In the genomic region with DNA sequence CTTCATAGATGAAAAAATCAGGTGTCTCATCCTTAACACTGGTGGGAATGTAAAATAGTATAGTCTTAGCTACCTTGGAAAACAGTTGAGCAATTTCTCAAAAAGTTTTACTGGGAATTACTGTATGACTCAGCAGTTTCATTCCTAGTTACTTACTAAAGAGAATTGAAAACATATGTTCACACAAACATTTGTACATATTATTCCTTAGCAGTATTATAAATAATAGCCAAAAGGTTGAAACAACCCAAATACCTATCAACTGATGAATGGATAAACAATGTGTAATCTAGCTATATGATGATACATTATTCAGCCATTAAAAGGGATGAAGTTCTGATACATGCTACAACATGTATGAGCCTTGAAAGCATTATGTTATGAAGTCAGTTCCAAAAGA, we compare ENCODE assay signal across 19 cellular contexts. TPM values are rescaled to one million over a fixed set of nuclear protein-coding genes. Genes with fewer than 3 reads are reported as not detected.
A peak's percentile ranks its signal among the peaks of the same experiment; 100 is the strongest.
DNase-seq lines count a peak whose midpoint lies in the region; ATAC-seq and TF ChIP-seq lines count a peak whose summit lies in the region.
"Had no signal": no experiment of that assay in that cellular context is flagged by ENCODE, and none has a peak within 500 bp of the region (broad histone marks: within the 10 kb centered on the region; RNA-seq: fewer than 3 reads in every experiment).

No MANE protein-coding gene starts in this region.

- CTCF ChIA-PET in MCF 10A (lab: Yijun Ruan, JAX) = interaction anchor here (0.7 to 1.3 kb wide), 3 partner anchors 12 to 854 kb away, joined by 3 to 4 read pairs (median 4); no protein-coding TSS in a partner anchor

- no peak overlapping the region for H3K9ac ChIP-seq in fibroblast of lung (ENCODE audit: insufficient read depth, low read length)

- ATAC-seq in SK-N-SH treated with all-trans-retinoic acid at 6 μM for 48 hours (peak; percentile 64), GM18909 (IDR thresholded peaks at IDR 0.05; ENCODE audit: poor library complexity, unreplicated experiment) (no peak)
- ATAC-seq in stimulated activated naive CD8-positive, alpha-beta T cell treated with anti-CD3 and anti-CD28 coated beads, Interleukin-15, amount 100 ng/mL, for 72 hours = no peak
- ATAC-seq: activated CD4-positive, alpha-beta T cell treated with anti-CD3 and anti-CD28 coated beads for 36 hours; left lung; stimulated activated naive B cell treated with anti-CD40 and anti-IgM and Interleukin-4, amounts not matched to agents 10 μg/mL and 1 μg/mL and 100 μg/mL, for 72 hours had no signal

- no peak overlapping the region for H2AFZ ChIP-seq in fibroblast of lung (ENCODE audit: low read length)

- H3K36me3 ChIP-seq in breast epithelium = no peaks in the 10 kb centered on the region
- H3K36me3 ChIP-seq in fibroblast of lung (ENCODE audit: control insufficient read depth, insufficient read depth, low read length) = no peaks in the 10 kb centered on the region
- H3K36me3 ChIP-seq: left lung, spleen had no signal

- H3K4me1 ChIP-seq in breast epithelium (no peaks in the 10 kb centered on the region), fibroblast of lung (ENCODE audit: control insufficient read depth, extremely low read depth, insufficient read depth, low read length) (no peaks in the 10 kb centered on the region)
- H3K4me1 ChIP-seq: left lung, spleen had no signal

- H3K36me3 Mint-ChIP-seq in MCF 10A (ENCODE audit: insufficient read depth, unreplicated experiment) = no peaks in the 10 kb centered on the region
- H3K36me3 Mint-ChIP-seq in activated T-helper 2 cell treated with anti-CD3 and anti-CD28 coated beads, Interferon-gamma antibody, Interleukin-2, Interleukin-4, amounts not matched to agents 10 μg/mL and 5 μg/mL and 100 μg/mL, durations not matched to agents 14 hours and 24 hours and 36 hours (ENCODE audit: low read depth) = no peaks in the 10 kb centered on the region
- H3K36me3 Mint-ChIP-seq: activated naive CD8-positive, alpha-beta T cell treated with anti-CD3 and anti-CD28 coated beads for 36 hours; stimulated activated naive B cell treated with anti-CD40 and anti-IgM and Interleukin-4, amounts not matched to agents 10 μg/mL and 1 μg/mL and 100 μg/mL, for 72 hours had no signal

- BruUV-seq in MCF 10A (replicated peaks; lab: Mats Ljungman, UMichigan) = no TSS peak

- no peaks in the 10 kb centered on the region for H4K20me1 ChIP-seq in fibroblast of lung (ENCODE audit: control insufficient read depth, extremely low read depth, insufficient read depth, low read length)

- peaks cover 7% of the 10 kb centered on the region for H3K4me1 Mint-ChIP-seq in MCF 10A (ENCODE audit: insufficient read depth, unreplicated experiment)
- H3K4me1 Mint-ChIP-seq in activated T-helper 2 cell treated with anti-CD3 and anti-CD28 coated beads, Interferon-gamma antibody, Interleukin-2, Interleukin-4, amounts not matched to agents 10 μg/mL and 5 μg/mL and 100 μg/mL, durations not matched to agents 14 hours and 24 hours and 36 hours (ENCODE audit: low read depth) = peaks cover 3% of the 10 kb centered on the region
- H3K4me1 Mint-ChIP-seq in stimulated activated naive CD8-positive, alpha-beta T cell treated with anti-CD3 and anti-CD28 coated beads, Interleukin-15, amount 100 ng/mL, for 72 hours = no peaks in the 10 kb centered on the region
- H3K4me1 Mint-ChIP-seq: activated CD4-positive, alpha-beta T cell treated with anti-CD3 and anti-CD28 coated beads for 36 hours; activated naive CD8-positive, alpha-beta T cell treated with anti-CD3 and anti-CD28 coated beads for 36 hours; stimulated activated naive B cell treated with anti-CD40 and anti-IgM and Interleukin-4, amounts not matched to agents 10 μg/mL and 1 μg/mL and 100 μg/mL, for 72 hours had no signal

- no peak overlapping the region for H3K4me3 Mint-ChIP-seq in MCF 10A (ENCODE audit: unreplicated experiment)
- H3K4me3 Mint-ChIP-seq in activated T-helper 2 cell treated with anti-CD3 and anti-CD28 coated beads, Interferon-gamma antibody, Interleukin-2, Interleukin-4, amounts not matched to agents 10 μg/mL and 5 μg/mL and 100 μg/mL, durations not matched to agents 14 hours and 24 hours and 36 hours (ENCODE audit: low read depth) = no peak overlapping the region
- no peak overlapping the region for H3K4me3 Mint-ChIP-seq in stimulated activated naive CD8-positive, alpha-beta T cell treated with anti-CD3 and anti-CD28 coated beads, Interleukin-15, amount 100 ng/mL, for 72 hours
- H3K4me3 Mint-ChIP-seq: activated CD4-positive, alpha-beta T cell treated with anti-CD3 and anti-CD28 coated beads for 36 hours; activated naive CD8-positive, alpha-beta T cell treated with anti-CD3 and anti-CD28 coated beads for 36 hours; stimulated activated naive B cell treated with anti-CD40 and anti-IgM and Interleukin-4, amounts not matched to agents 10 μg/mL and 1 μg/mL and 100 μg/mL, for 72 hours had no signal

- TF ChIP-seq POLR2A in breast epithelium (IDR thresholded peaks at IDR 0.05) = no peak

- H3K9me3 Mint-ChIP-seq in MCF 10A (ENCODE audit: unreplicated experiment) = peaks cover 11% of the 10 kb centered on the region
- H3K9me3 Mint-ChIP-seq in activated T-helper 2 cell treated with anti-CD3 and anti-CD28 coated beads, Interferon-gamma antibody, Interleukin-2, Interleukin-4, amounts not matched to agents 10 μg/mL and 5 μg/mL and 100 μg/mL, durations not matched to agents 14 hours and 24 hours and 36 hours = no peaks in the 10 kb centered on the region
- H3K9me3 Mint-ChIP-seq in stimulated activated naive CD8-positive, alpha-beta T cell treated with anti-CD3 and anti-CD28 coated beads, Interleukin-15, amount 100 ng/mL, for 72 hours = no peaks in the 10 kb centered on the region
- H3K9me3 Mint-ChIP-seq: activated naive CD8-positive, alpha-beta T cell treated with anti-CD3 and anti-CD28 coated beads for 36 hours had no signal

- no peak overlapping the region for H3K4me3 ChIP-seq in breast epithelium
- H3K4me3 ChIP-seq in fibroblast of lung (replicated peaks in 1 of 4; ENCODE audit: control extremely low read depth in 1 of 4, insufficient read depth in 1 of 4, low read depth in 3 of 4, low read length in 4 of 4) = no peak overlapping the region
- H3K4me3 ChIP-seq: coronary artery, left lung, spleen had no signal

- POLR2A ChIA-PET in MCF 10A (lab: Yijun Ruan, JAX) = interaction anchor here (1.3 kb wide), 1 partner anchor 15 kb away, joined by 3 read pairs; no protein-coding TSS in a partner anchor

- H3K27ac ChIP-seq in breast epithelium (no peak overlapping the region), fibroblast of lung (ENCODE audit: insufficient read depth, low read length) (peak overlapping the region; percentile 46)
- H3K27ac ChIP-seq: 22Rv1, coronary artery, left lung, spleen had no signal

- no peak for TF ChIP-seq CTCF in MCF 10A (IDR thresholded peaks at IDR 0.05; ENCODE audit: unreplicated experiment)
- TF ChIP-seq CTCF in breast epithelium (IDR thresholded peaks at IDR 0.05) = no peak
- TF ChIP-seq CTCF in fibroblast of lung (conservative IDR thresholded peaks at IDR 0.05 in 1 of 2, IDR thresholded peaks at IDR 0.05 in 1 of 2; ENCODE audit: low read depth in 1 of 2, low read length in 2 of 2) = no peak

- H3K27me3 Mint-ChIP-seq in MCF 10A (ENCODE audit: insufficient read depth, unreplicated experiment) = no peaks in the 10 kb centered on the region
- peaks cover 6% of the 10 kb centered on the region for H3K27me3 Mint-ChIP-seq in activated T-helper 2 cell treated with anti-CD3 and anti-CD28 coated beads, Interferon-gamma antibody, Interleukin-2, Interleukin-4, amounts not matched to agents 10 μg/mL and 5 μg/mL and 100 μg/mL, durations not matched to agents 14 hours and 24 hours and 36 hours (ENCODE audit: low read depth)
- H3K27me3 Mint-ChIP-seq in stimulated activated naive CD8-positive, alpha-beta T cell treated with anti-CD3 and anti-CD28 coated beads, Interleukin-15, amount 100 ng/mL, for 72 hours = no peaks in the 10 kb centered on the region
- H3K27me3 Mint-ChIP-seq: stimulated activated naive B cell treated with anti-CD40 and anti-IgM and Interleukin-4, amounts not matched to agents 10 μg/mL and 1 μg/mL and 100 μg/mL, for 72 hours had no signal

- H3K9me3 ChIP-seq in breast epithelium (no peaks in the 10 kb centered on the region), fibroblast of lung (ENCODE audit: control insufficient read depth, insufficient read depth, low read depth, low read length) (no peaks in the 10 kb centered on the region)
- H3K9me3 ChIP-seq: left lung, spleen had no signal

- no peaks in the 10 kb centered on the region for H3K27me3 ChIP-seq in breast epithelium
- H3K27me3 ChIP-seq in fibroblast of lung (ENCODE audit: control insufficient read depth, insufficient read depth, low read length) = no peaks in the 10 kb centered on the region
- H3K27me3 ChIP-seq: left lung, spleen had no signal

- H3K79me2 ChIP-seq in fibroblast of lung (ENCODE audit: control insufficient read depth, insufficient read depth, low read length) = no peaks in the 10 kb centered on the region

- intact Hi-C loops in MCF 10A (cut with micrococcal nuclease) (no loop called here), breast epithelium (cut with DNase I; ENCODE audit: low total_unique reads) (no loop called here)
- intact Hi-C loops in activated T-helper 2 cell treated with anti-CD3 and anti-CD28 coated beads, Interferon-gamma antibody, Interleukin-2, Interleukin-4, amounts not matched to agents 10 μg/mL and 5 μg/mL and 100 μg/mL, durations not matched to agents 14 hours and 24 hours and 36 hours (cut with micrococcal nuclease) = no loop called here

- DNase-seq in MCF 10A (ENCODE audit: unreplicated experiment) (peak; percentile 43), breast epithelium (ENCODE audit: low spot score in 2 of 2) (no peak), fibroblast of lung (ENCODE audit: low read depth in 2 of 2) (peak; percentile 66 to 79), smooth muscle cell of the brain vasculature (ENCODE audit: low read depth, low spot score) (peak; percentile 20)
- no peak for DNase-seq in activated T-helper 2 cell treated with anti-CD3 and anti-CD28 coated beads, Interferon-gamma antibody, Interleukin-2, Interleukin-4, amounts not matched to agents 10 μg/mL and 5 μg/mL and 100 μg/mL, durations not matched to agents 14 hours and 24 hours and 36 hours (ENCODE audit: low spot score)
- no peak for DNase-seq in stimulated activated naive CD8-positive, alpha-beta T cell treated with anti-CD3 and anti-CD28 coated beads, Interleukin-15, amount 100 ng/mL, for 72 hours
- DNase-seq: activated CD4-positive, alpha-beta T cell treated with anti-CD3 and anti-CD28 coated beads for 36 hours; activated naive CD8-positive, alpha-beta T cell treated with anti-CD3 and anti-CD28 coated beads for 36 hours; erythroblast; left lung; NCI-H1436 treated with DMSO at 0.1 percent for 48 hours; spleen; stimulated activated naive B cell treated with anti-CD40 and anti-IgM and Interleukin-4, amounts not matched to agents 10 μg/mL and 1 μg/mL and 100 μg/mL, for 72 hours; trophoblast cell had no signal

- H3K4me2 ChIP-seq in fibroblast of lung (ENCODE audit: extremely low read depth, insufficient read depth, low read length) = no peak overlapping the region

- peak overlapping the region; percentile 92 for H3K27ac Mint-ChIP-seq in MCF 10A (ENCODE audit: low read depth, unreplicated experiment)
- H3K27ac Mint-ChIP-seq in activated T-helper 2 cell treated with anti-CD3 and anti-CD28 coated beads, Interferon-gamma antibody, Interleukin-2, Interleukin-4, amounts not matched to agents 10 μg/mL and 5 μg/mL and 100 μg/mL, durations not matched to agents 14 hours and 24 hours and 36 hours = no peak overlapping the region
- no peak overlapping the region for H3K27ac Mint-ChIP-seq in stimulated activated naive CD8-positive, alpha-beta T cell treated with anti-CD3 and anti-CD28 coated beads, Interleukin-15, amount 100 ng/mL, for 72 hours
- H3K27ac Mint-ChIP-seq: activated CD4-positive, alpha-beta T cell treated with anti-CD3 and anti-CD28 coated beads for 36 hours; activated naive CD8-positive, alpha-beta T cell treated with anti-CD3 and anti-CD28 coated beads for 36 hours; stimulated activated naive B cell treated with anti-CD40 and anti-IgM and Interleukin-4, amounts not matched to agents 10 μg/mL and 1 μg/mL and 100 μg/mL, for 72 hours had no signal

RNA-seq across cellular contexts. Expression of gene RBM46, which starts 41.7 kb away (rescaled TPM):
- total RNA-seq in MCF 10A (2022) = 0.21 and 0.29 TPM in 2 replicates
- total RNA-seq in breast epithelium = under 1 TPM in 1 of 3 donors, not detected in 2; 0.29 TPM
- total RNA-seq in fibroblast of lung = under 0.01 TPM in 1 of 2 replicates, not detected in the other
- polyA plus RNA-seq in fibroblast of lung = 0.06 and 0.08 TPM in 2 replicates
- polyA plus RNA-seq in fibroblast of lung (2012) = not detected in 2 replicates
- polyA minus RNA-seq in fibroblast of lung (ENCODE audit: low replicate concordance) = not detected in 2 replicates
- total RNA-seq in activated T-helper 2 cell treated with anti-CD3 and anti-CD28 coated beads, Interferon-gamma antibody, Interleukin-2, Interleukin-4, amounts not matched to agents 10 μg/mL and 5 μg/mL and 100 μg/mL, durations not matched to agents 14 hours and 24 hours and 36 hours = not detected in 2 replicates
- total RNA-seq: activated CD4-positive, alpha-beta T cell treated with anti-CD3 and anti-CD28 coated beads for 36 hours; activated naive CD8-positive, alpha-beta T cell treated with anti-CD3 and anti-CD28 coated beads for 36 hours; left lung; osteocyte; spleen had no signal

Comparison
In these comparisons a context has a peak if more than half of its experiments do, and no peak if none do; other contexts are left out.
1. DNase-seq: peak in MCF 10A (single experiment), fibroblast of lung (2 of 2) and smooth muscle cell of the brain vasculature (single experiment); none in breast epithelium (0 of 2), activated T-helper 2 cell treated with anti-CD3 and anti-CD28 coated beads, Interferon-gamma antibody, Interleukin-2, Interleukin-4, amounts not matched to agents 10 μg/mL and 5 μg/mL and 100 μg/mL, durations not matched to agents 14 hours and 24 hours and 36 hours (single experiment) and stimulated activated naive CD8-positive, alpha-beta T cell treated with anti-CD3 and anti-CD28 coated beads, Interleukin-15, amount 100 ng/mL, for 72 hours (0 of 2).